Comparison of ENCODE assay signal across 31 cellular contexts in the genomic region with DNA sequence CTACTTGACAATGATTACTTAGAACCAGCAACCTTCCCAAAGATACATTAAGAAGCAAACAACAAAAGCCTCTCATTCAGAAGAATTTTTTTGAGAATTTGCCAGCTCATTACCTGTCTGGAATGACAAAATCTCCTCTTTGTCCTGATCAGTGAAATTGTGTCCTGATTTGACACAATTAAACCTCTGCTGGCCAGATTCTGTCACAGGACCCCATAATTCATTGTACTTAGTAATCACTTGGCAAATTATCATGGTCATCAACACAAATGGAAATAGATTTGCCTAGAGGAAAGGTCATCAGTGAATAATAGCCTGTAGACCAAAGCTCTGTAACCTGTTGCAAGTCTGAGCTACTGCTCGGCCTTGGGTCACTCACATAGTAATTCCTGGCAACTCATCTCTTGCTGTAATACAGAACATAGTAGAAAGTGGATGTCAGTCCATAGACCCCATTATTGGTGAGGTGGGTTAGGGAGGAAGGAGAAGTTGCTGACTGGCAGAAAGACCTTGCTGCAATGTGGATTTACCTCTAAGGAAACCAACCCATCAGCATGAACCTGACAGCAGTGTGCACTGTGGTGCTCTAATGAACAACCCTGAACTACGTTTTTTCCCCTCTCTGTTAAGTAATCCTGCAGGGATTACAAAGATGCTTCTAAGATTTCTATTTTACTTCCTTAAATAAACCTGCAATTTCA.
"Had no signal": no experiment of that assay in that cellular context is flagged by ENCODE, and none has a peak within 500 bp of the region (broad histone marks: within the 10 kb centered on the region; RNA-seq: fewer than 3 reads in every experiment).

No MANE protein-coding gene starts in this region.

- ATAC-seq: esophagus mucosa; gastrocnemius medialis; left lobe of liver; mucosa of descending colon; natural killer cell treated with Interleukin-12 subunit alpha and Interleukin-12 subunit beta and Interleukin-15 and Interleukin-18, amount 100 ng/mL, for 72 hours; sciatic nerve; stimulated activated naive CD8-positive, alpha-beta T cell treated with anti-CD3 and anti-CD28 coated beads, Interleukin-15, amount 100 ng/mL, for 72 hours; upper lobe of right lung had no signal

- H3K36me3 Mint-ChIP-seq: memory B cell; mesothelial cell of epicardium; naive B cell; natural killer cell treated with Interleukin-12 subunit alpha and Interleukin-12 subunit beta and Interleukin-15 and Interleukin-18, amount 100 ng/mL, for 72 hours had no signal

- H3K27ac Mint-ChIP-seq: dendritic cell treated with granulocyte-macrophage colony-stimulating factor and Interleukin-4, amounts not matched to agents 40 ng/mL and 50 ng/mL, for 4 days; endodermal cell; memory B cell; mesothelial cell of epicardium; naive B cell; natural killer cell treated with Interleukin-12 subunit alpha and Interleukin-12 subunit beta and Interleukin-15 and Interleukin-18, amount 100 ng/mL, for 72 hours; progenitor cell of endocrine pancreas; stimulated activated naive CD8-positive, alpha-beta T cell treated with anti-CD3 and anti-CD28 coated beads, Interleukin-15, amount 100 ng/mL, for 72 hours had no signal

- DNase-seq: effector CD8-positive, alpha-beta T cell; endodermal cell; foreskin fibroblast; gastrocnemius medialis; head of caudate nucleus; kidney; mucosa of descending colon; naive B cell; stimulated activated CD4-positive, alpha-beta T cell treated with anti-CD3 and anti-CD28 coated beads, Interleukin-12 subunit alpha, Interleukin-12 subunit beta, amount 100 ng/mL, for 4 hours; stimulated activated CD4-positive, alpha-beta T cell treated with anti-CD3 and anti-CD28 coated beads, Interleukin-1b, Interleukin-23, amount 100 ng/mL, for 48 hours; stimulated activated CD4-positive, alpha-beta T cell treated with anti-CD3 and anti-CD28 coated beads, Interleukin-4, amount 100 ng/mL, for 1 hour; stimulated activated CD8-positive, alpha-beta memory T cell treated with anti-CD3 and anti-CD28 coated beads, Interleukin-4, amount 100 ng/mL, for 48 hours; stimulated activated naive CD4-positive, alpha-beta T cell; stimulated activated naive CD8-positive, alpha-beta T cell treated with anti-CD3 and anti-CD28 coated beads, Interleukin-15, amount 100 ng/mL, for 72 hours; transverse colon; upper lobe of right lung; uterus had no signal

- H3K4me3 ChIP-seq: gastrocnemius medialis, lung, mucosa of descending colon, smooth muscle cell, suprapubic skin, transverse colon, upper lobe of right lung, uterus had no signal

- H3K27me3 Mint-ChIP-seq: dendritic cell treated with granulocyte-macrophage colony-stimulating factor and Interleukin-4, amounts not matched to agents 40 ng/mL and 50 ng/mL, for 4 days; memory B cell; naive B cell; natural killer cell treated with Interleukin-12 subunit alpha and Interleukin-12 subunit beta and Interleukin-15 and Interleukin-18, amount 100 ng/mL, for 72 hours; stimulated activated naive CD8-positive, alpha-beta T cell treated with anti-CD3 and anti-CD28 coated beads, Interleukin-15, amount 100 ng/mL, for 72 hours had no signal

- H3K36me3 ChIP-seq: gastrocnemius medialis, suprapubic skin, transverse colon, upper lobe of right lung, uterus had no signal

- H3K27me3 ChIP-seq: gastrocnemius medialis, suprapubic skin, transverse colon, upper lobe of right lung, uterus had no signal

- H3K9me3 Mint-ChIP-seq: dendritic cell treated with granulocyte-macrophage colony-stimulating factor and Interleukin-4, amounts not matched to agents 40 ng/mL and 50 ng/mL, for 4 days; endodermal cell; memory B cell; mesothelial cell of epicardium; naive B cell; neural crest cell; stimulated activated naive CD8-positive, alpha-beta T cell treated with anti-CD3 and anti-CD28 coated beads, Interleukin-15, amount 100 ng/mL, for 72 hours had no signal

- H3K4me1 ChIP-seq: gastrocnemius medialis, parathyroid adenoma, suprapubic skin, transverse colon, upper lobe of right lung, uterus had no signal

- H3K27ac ChIP-seq: epithelial cell of prostate, gastrocnemius medialis, parathyroid adenoma, suprapubic skin, transverse colon, upper lobe of right lung, uterus had no signal

- H3K4me3 Mint-ChIP-seq: dendritic cell treated with granulocyte-macrophage colony-stimulating factor and Interleukin-4, amounts not matched to agents 40 ng/mL and 50 ng/mL, for 4 days; endodermal cell; memory B cell; mesothelial cell of epicardium; naive B cell; natural killer cell treated with Interleukin-12 subunit alpha and Interleukin-12 subunit beta and Interleukin-15 and Interleukin-18, amount 100 ng/mL, for 72 hours; neural crest cell; stimulated activated naive CD8-positive, alpha-beta T cell treated with anti-CD3 and anti-CD28 coated beads, Interleukin-15, amount 100 ng/mL, for 72 hours had no signal

- H3K9me3 ChIP-seq: gastrocnemius medialis, mucosa of descending colon, suprapubic skin, transverse colon, upper lobe of right lung, uterus had no signal

- H3K4me1 Mint-ChIP-seq: memory B cell; mesothelial cell of epicardium; naive B cell; stimulated activated naive CD8-positive, alpha-beta T cell treated with anti-CD3 and anti-CD28 coated beads, Interleukin-15, amount 100 ng/mL, for 72 hours had no signal
